In the genomic region with DNA sequence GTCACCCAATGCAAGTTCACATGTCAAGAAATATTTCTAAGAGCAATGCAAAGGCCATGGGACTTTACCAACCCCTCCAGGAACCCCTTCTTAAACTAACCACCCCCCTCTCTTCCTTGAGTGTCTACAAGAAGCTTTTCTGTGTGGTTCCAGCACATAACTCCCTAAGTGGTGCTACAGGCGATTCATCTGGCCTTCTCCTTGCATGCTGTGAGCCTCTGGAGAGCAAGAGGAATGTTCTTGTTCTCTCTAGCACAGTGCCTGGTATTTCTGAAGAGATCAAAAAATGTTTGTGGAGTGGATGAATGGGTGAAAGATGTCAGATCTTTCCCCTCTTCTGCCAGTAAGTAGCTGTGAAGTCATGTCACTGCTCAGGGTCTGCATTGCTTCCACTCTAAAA, we compare ENCODE assay signal across 20 cellular contexts. TPM values are rescaled to one million over a fixed set of nuclear protein-coding genes. Genes with fewer than 3 reads are reported as not detected.
DNase-seq lines count a peak whose midpoint lies in the region; ATAC-seq and TF ChIP-seq lines count a peak whose summit lies in the region.
"Had no signal": no experiment of that assay in that cellular context is flagged by ENCODE, and none has a peak within 500 bp of the region (broad histone marks: within the 10 kb centered on the region; RNA-seq: fewer than 3 reads in every experiment).

No MANE protein-coding gene starts in this region.

- H3K27me3 ChIP-seq in GM23338 (ENCODE audit: insufficient read depth), result no peaks in the 10 kb centered on the region
- H3K27me3 ChIP-seq in endodermal cell (ENCODE audit: control insufficient read depth, insufficient read depth, low read length, poor library complexity, severe bottlenecking), result no peaks in the 10 kb centered on the region
- H3K27me3 ChIP-seq in lower lobe of right lung (ENCODE audit: low read depth), result no peaks in the 10 kb centered on the region
- H3K27me3 ChIP-seq in thyroid gland, result no peaks in the 10 kb centered on the region
- no peaks in the 10 kb centered on the region; the same call in 1 of the 2 replicates for H3K27me3 ChIP-seq in SJCRH30
- H3K27me3 ChIP-seq: BLaER1 treated with 17β-estradiol and CSF1 and Interleukin-3, amounts not matched to agents 10 nM and 100 nM had no signal

- H3K79me2 ChIP-seq in GM23338 (replicated peaks; ENCODE audit: insufficient read depth), result no peaks in the 10 kb centered on the region

- ATAC-seq in GM23338, result no peak
- ATAC-seq in lower lobe of right lung, result peak; percentile 76 to 77
- ATAC-seq in GM19452 (IDR thresholded peaks at IDR 0.05; ENCODE audit: unreplicated experiment), result no peak

- H3F3A ChIP-seq in GM23338 (replicated peaks; ENCODE audit: low read depth), result no peaks in the 10 kb centered on the region

- TF ChIP-seq POLR2A in thyroid gland (IDR thresholded peaks at IDR 0.05), result no peak

- peak overlapping the region; percentile 85 for H2AFZ ChIP-seq in GM23338

- no peaks in the 10 kb centered on the region for H3K27me3 Mint-ChIP-seq in GM23338 (ENCODE audit: insufficient read depth, low read depth, poor library complexity)
- H3K27me3 Mint-ChIP-seq in endodermal cell (ENCODE audit: insufficient read depth), result no peaks in the 10 kb centered on the region
- H3K27me3 Mint-ChIP-seq: CD4-positive, alpha-beta T cell had no signal

- TF ChIP-seq CTCF in GM23338 (conservative IDR thresholded peaks at IDR 0.05; ENCODE audit: low read depth in 2 of 2) (no peak), endodermal cell (conservative IDR thresholded peaks at IDR 0.05) (no peak), lower lobe of right lung (IDR thresholded peaks at IDR 0.05) (no peak), thyroid gland (IDR thresholded peaks at IDR 0.05) (no peak)

- DNase-seq in GM23338 (ENCODE audit: low spot score) (no peak), endodermal cell (peak; percentile 20), lower lobe of right lung (no peak), thyroid gland (peak; percentile 64 to 69), OCI-M1 (lab: John Stamatoyannopoulos, UW) (no peak), SJCRH30 (no peak)
- DNase-seq in effector CD4-positive, alpha-beta T cell, result no peak
- DNase-seq: BE2C; Caco-2; CD4-positive, alpha-beta T cell; DMS153; DND-41; GOT3; H7; HCEC 1CT had no signal

- H3K9me3 Mint-ChIP-seq in GM23338 (no peaks in the 10 kb centered on the region), endodermal cell (no peaks in the 10 kb centered on the region)
- H3K9me3 Mint-ChIP-seq: CD4-positive, alpha-beta T cell had no signal

- H3K4me3 Mint-ChIP-seq in GM23338 (no peak overlapping the region), endodermal cell (no peak overlapping the region)
- H3K4me3 Mint-ChIP-seq: CD14-positive monocyte; CD4-positive, alpha-beta T cell had no signal

- H3K4me3 ChIP-seq in GM23338 (no peak overlapping the region), endodermal cell (ENCODE audit: low read length) (no peak overlapping the region), lower lobe of right lung (no peak overlapping the region), thyroid gland (replicated peaks in 1 of 3) (no peak overlapping the region), SJCRH30 (no peak overlapping the region)
- H3K4me3 ChIP-seq: BLaER1 treated with 17β-estradiol and CSF1 and Interleukin-3, amounts not matched to agents 10 nM and 100 nM had no signal

- H3K4me1 Mint-ChIP-seq in GM23338 (no peaks in the 10 kb centered on the region; the same call in 2 of the 3 replicates), endodermal cell (no peaks in the 10 kb centered on the region)

- H3K4me1 ChIP-seq in GM23338 (ENCODE audit: insufficient read depth), result no peaks in the 10 kb centered on the region
- H3K4me1 ChIP-seq in endodermal cell (ENCODE audit: control insufficient read depth, insufficient read depth, low read length), result no peaks in the 10 kb centered on the region
- no peaks in the 10 kb centered on the region for H3K4me1 ChIP-seq in lower lobe of right lung
- H3K4me1 ChIP-seq in thyroid gland, result peaks cover 10 to 20% of the 10 kb centered on the region in 2 donors
- peaks cover 6% of the 10 kb centered on the region; the same call in 1 of the 2 replicates for H3K4me1 ChIP-seq in SJCRH30
- H3K4me1 ChIP-seq: BE2C, Caco-2 had no signal

- H4K20me1 ChIP-seq in GM23338 (replicated peaks; ENCODE audit: insufficient read depth), result no peaks in the 10 kb centered on the region
- H4K20me1 ChIP-seq: BLaER1 treated with 17β-estradiol and CSF1 and Interleukin-3, amounts not matched to agents 10 nM and 100 nM had no signal

- H3K27ac Mint-ChIP-seq in GM23338 (no peak overlapping the region), endodermal cell (no peak overlapping the region)
- H3K27ac Mint-ChIP-seq: CD14-positive monocyte; CD4-positive, alpha-beta T cell had no signal

- H3K36me3 Mint-ChIP-seq in GM23338 (ENCODE audit: low read depth) (no peaks in the 10 kb centered on the region), endodermal cell (ENCODE audit: low read depth) (no peaks in the 10 kb centered on the region)
- H3K36me3 Mint-ChIP-seq: CD14-positive monocyte had no signal

- intact Hi-C loops in lower lobe of right lung (cut with DNase I), result no loop called here
- intact Hi-C loops in thyroid gland (cut with DNase I), result no loop called here

- H3K27ac ChIP-seq in GM23338 (ENCODE audit: low read depth) (no peak overlapping the region), endodermal cell (ENCODE audit: low read depth, low read length) (no peak overlapping the region), lower lobe of right lung (no peak overlapping the region), thyroid gland (peak overlapping the region in 2 of 3 donors; percentile 81 to 82), SJCRH30 (no peak overlapping the region)
- H3K27ac ChIP-seq: 22Rv1; BLaER1 treated with 17β-estradiol and CSF1 and Interleukin-3, amounts not matched to agents 10 nM and 100 nM had no signal

- H3K9me3 ChIP-seq in endodermal cell (ENCODE audit: control insufficient read depth, low read length) (no peaks in the 10 kb centered on the region), lower lobe of right lung (no peaks in the 10 kb centered on the region), thyroid gland (no peaks in the 10 kb centered on the region), SJCRH30 (replicated peaks) (no peaks in the 10 kb centered on the region)
- H3K9me3 ChIP-seq: BE2C; BLaER1 treated with 17β-estradiol and CSF1 and Interleukin-3, amounts not matched to agents 10 nM and 100 nM; Caco-2 had no signal

- H3K9me2 ChIP-seq in GM23338 (ENCODE audit: insufficient read depth), result 0 out of 2 replicates have a peak, but pooled peaks cover 10% of the 10 kb centered on the region

- 87% methylated on average over 1 of the region's 1 CpG; no CpG with 5 or more reads in 1 of the 2 experiments for WGBS in endodermal cell (ENCODE audit: insufficient coverage in 1 of 2, insufficient read length in 1 of 2), 2 experiments
- whole genome bisulfite sequencing in thyroid gland, 2 donors, result 24 to 47% methylated on average over 1 of the region's 1 CpG

- no peak overlapping the region for H3K4me2 ChIP-seq in GM23338
- H3K4me2 ChIP-seq: BLaER1 treated with 17β-estradiol and CSF1 and Interleukin-3, amounts not matched to agents 10 nM and 100 nM had no signal

- H3K36me3 ChIP-seq in GM23338 (ENCODE audit: insufficient read depth), result no peaks in the 10 kb centered on the region
- no peaks in the 10 kb centered on the region for H3K36me3 ChIP-seq in endodermal cell (ENCODE audit: control insufficient read depth, insufficient read depth, low read length)
- no peaks in the 10 kb centered on the region for H3K36me3 ChIP-seq in lower lobe of right lung
- H3K36me3 ChIP-seq in thyroid gland, result no peaks in the 10 kb centered on the region
- no peaks in the 10 kb centered on the region for H3K36me3 ChIP-seq in SJCRH30
- H3K36me3 ChIP-seq: BE2C; BLaER1 treated with 17β-estradiol and CSF1 and Interleukin-3, amounts not matched to agents 10 nM and 100 nM had no signal

- no peak overlapping the region for H3K9ac ChIP-seq in endodermal cell (ENCODE audit: extremely low read depth, low read length, poor library complexity, severe bottlenecking)
- H3K9ac ChIP-seq: BLaER1 treated with 17β-estradiol and CSF1 and Interleukin-3, amounts not matched to agents 10 nM and 100 nM had no signal

TF ChIP-seq in GM23338, 12 proteins besides CTCF, POLR2A, EP300 and RAD21 (continues in another document):
- TF ChIP-seq JUNB (IDR thresholded peaks at IDR 0.05; ENCODE audit: unreplicated experiment) (no peak), EZH2phosphoT487 (IDR thresholded peaks at IDR 0.05; ENCODE audit: unreplicated experiment) (no peak), EZH2 (IDR thresholded peaks at IDR 0.05; ENCODE audit: low read depth, unreplicated experiment) (no peak), NANOG (IDR thresholded peaks at IDR 0.05; ENCODE audit: borderline replicate concordance) (no peak), POLR2AphosphoS5 (IDR thresholded peaks at IDR 0.05; ENCODE audit: low read depth) (no peak), ZNF114 (CRISPR knock-in tag; IDR thresholded peaks at IDR 0.05) (no peak)

RNA-seq across cellular contexts. Expression of a gene that starts 5.9 kb away (rescaled TPM):
- total RNA-seq in GM23338 (2014; rRNA removed; shearing (Covaris generic)), result not detected in 2 replicates
- polyA plus RNA-seq in GM23338 (2016; fragmentation: Nextera tagmentation; extraction: Ambion mirVana), result not detected in 2 replicates
- total RNA-seq in endodermal cell (not detected), lower lobe of right lung (not detected), thyroid gland (not detected)
- not detected for polyA plus RNA-seq in endodermal cell (2013, experiment 1 of 2)
- not detected for polyA plus RNA-seq in endodermal cell (2013, experiment 2 of 2)
- not detected in 2 replicates for total RNA-seq in SJCRH30 (2014; rRNA removed; shearing (Covaris generic))
- total RNA-seq: Caco-2; CD4-positive, alpha-beta T cell; H7 had no signal
- polyA plus RNA-seq: AG04450, CD14-positive monocyte had no signal

RNA-seq across cellular contexts. Expression of a gene that starts 9.3 kb away (rescaled TPM):
- total RNA-seq in GM23338 (2014; rRNA removed; shearing (Covaris generic)), result not detected in 2 replicates
- not detected in 2 replicates for polyA plus RNA-seq in GM23338 (2016; fragmentation: Nextera tagmentation; extraction: Ambion mirVana)
- total RNA-seq in endodermal cell (not detected), lower lobe of right lung (not detected), thyroid gland (not detected)
- polyA plus RNA-seq in endodermal cell (2013, experiment 1 of 2), result not detected
- polyA plus RNA-seq in endodermal cell (2013, experiment 2 of 2), result not detected
- not detected in 2 replicates for total RNA-seq in SJCRH30 (2014; rRNA removed; shearing (Covaris generic))
- total RNA-seq: Caco-2; CD4-positive, alpha-beta T cell; H7 had no signal
- polyA plus RNA-seq: AG04450, CD14-positive monocyte had no signal

RNA-seq across cellular contexts. Expression of a gene that starts 36.3 kb away (rescaled TPM):
- total RNA-seq in GM23338 (2014; rRNA removed; shearing (Covaris generic)), result 0.24 and 0.74 TPM in 2 replicates
- polyA plus RNA-seq in GM23338 (2016; fragmentation: Nextera tagmentation; extraction: Ambion mirVana), result not detected in 2 replicates
- total RNA-seq in endodermal cell, result not detected
- not detected for polyA plus RNA-seq in endodermal cell (2013, experiment 1 of 2)
- not detected for polyA plus RNA-seq in endodermal cell (2013, experiment 2 of 2)
- total RNA-seq in lower lobe of right lung, result not detected
- not detected for total RNA-seq in thyroid gland
- total RNA-seq in SJCRH30 (2014; rRNA removed; shearing (Covaris generic)), result not detected in 2 replicates
- total RNA-seq: Caco-2; CD4-positive, alpha-beta T cell; H7 had no signal
- polyA plus RNA-seq: AG04450, CD14-positive monocyte had no signal

RNA-seq across cellular contexts. Expression of a gene that starts 44.4 kb away (rescaled TPM):
- total RNA-seq in GM23338 (2014; rRNA removed; shearing (Covaris generic)), result not detected in 2 replicates
- polyA plus RNA-seq in GM23338 (2016; fragmentation: Nextera tagmentation; extraction: Ambion mirVana), result not detected in 2 replicates
- total RNA-seq in endodermal cell, result not detected
- not detected for polyA plus RNA-seq in endodermal cell (2013, experiment 1 of 2)
- not detected for polyA plus RNA-seq in endodermal cell (2013, experiment 2 of 2)
- total RNA-seq in lower lobe of right lung, result not detected
- not detected for total RNA-seq in thyroid gland
- not detected in 2 replicates for total RNA-seq in SJCRH30 (2014; rRNA removed; shearing (Covaris generic))
- total RNA-seq: Caco-2; CD4-positive, alpha-beta T cell; H7 had no signal
- polyA plus RNA-seq: AG04450, CD14-positive monocyte had no signal

Comparison
In these comparisons a context has a peak if more than half of its experiments do, and no peak if none do; other contexts are left out.
1. ATAC-seq: peak in lower lobe of right lung (2 of 2); none in GM23338 (single experiment) and GM19452 (single experiment).
2. DNase-seq: peak in endodermal cell (single experiment) and thyroid gland (2 of 2); none in GM23338 (single experiment), lower lobe of right lung (single experiment), OCI-M1 (single experiment), SJCRH30 (0 of 2) and effector CD4-positive, alpha-beta T cell (single experiment).
3. H3K27ac ChIP-seq: peak in thyroid gland (2 of 3); none in GM23338 (single experiment), endodermal cell (single experiment), lower lobe of right lung (single experiment) and SJCRH30 (single experiment).